Comparison of ENCODE assay signal across 1 cellular context in genomic region chr2:99890616-99891259, GRCh38.
TF ChIP-seq lines count a peak whose summit lies in the region.

No MANE protein-coding gene starts in this region.

TF ChIP-seq in HepG2, 621 proteins besides CTCF, POLR2A, EP300 and RAD21 (continued from another document):
- TF ChIP-seq ZNF33A (CRISPR knock-in tag; IDR thresholded peaks at IDR 0.05; ENCODE audit: borderline replicate concordance) = no peak
